12 cellular contexts compared by ENCODE assay signal in genomic region chr7:27158436-27159277, GRCh38. TPM values are rescaled to one million over a fixed set of nuclear protein-coding genes. Genes with fewer than 3 reads are reported as not detected.
DNase-seq lines count a peak whose midpoint lies in the region; ATAC-seq, FAIRE-seq and TF ChIP-seq lines count a peak whose summit lies in the region.
"Had no signal": no experiment of that assay in that cellular context is flagged by ENCODE, and none has a peak within 500 bp of the region (broad histone marks: within the 10 kb centered on the region; RNA-seq: fewer than 3 reads in every experiment).

No MANE protein-coding gene starts in this region.

- dilution Hi-C loops in keratinocyte (cut with MboI; ENCODE audit: extremely low pct_ligation_motif_present, low sequenced_read_pairs), result no loop called here

- H4K20me1 ChIP-seq in keratinocyte (ENCODE audit: control insufficient read depth, extremely low read depth, insufficient read depth, low read length), result no peaks in the 10 kb centered on the region

- ATAC-seq in activated CD4-positive, alpha-beta T cell treated with anti-CD3 and anti-CD28 coated beads for 36 hours, result no peak
- ATAC-seq in HG03175 (IDR thresholded peaks at IDR 0.05; ENCODE audit: unreplicated experiment) (no peak), GM18870 (IDR thresholded peaks at IDR 0.05; ENCODE audit: unreplicated experiment) (no peak)

- peak overlapping the region; percentile 4 for H3K4me3 Mint-ChIP-seq in activated CD4-positive, alpha-beta T cell treated with anti-CD3 and anti-CD28 coated beads for 36 hours

- no peaks in the 10 kb centered on the region for H3K9me1 ChIP-seq in keratinocyte (ENCODE audit: control insufficient read depth, extremely low read depth, insufficient read depth, low read length)

- H2AFZ ChIP-seq in keratinocyte (ENCODE audit: control insufficient read depth, low read length), result peak overlapping the region; percentile 87

- peak overlapping the region; percentile 98 for H3K4me2 ChIP-seq in keratinocyte (ENCODE audit: control insufficient read depth, extremely low read depth, insufficient read depth, low read depth, low read length)

- H3K4me1 Mint-ChIP-seq in activated CD4-positive, alpha-beta T cell treated with anti-CD3 and anti-CD28 coated beads for 36 hours, result peaks cover 29% of the 10 kb centered on the region

- no peak for FAIRE-seq in keratinocyte (lab: Jason Lieb, UNC)

- peak overlapping the region; percentile 55 to 94 (median 80) for H3K4me3 ChIP-seq in keratinocyte (ENCODE audit: control insufficient read depth in 2 of 3, extremely low read depth in 1 of 3, insufficient read depth in 2 of 3, low read depth in 1 of 3, low read length in 3 of 3)
- no peak overlapping the region for H3K4me3 ChIP-seq in sigmoid colon
- H3K4me3 ChIP-seq: skin epidermis had no signal

- peaks cover 62% of the 10 kb centered on the region for H3K4me1 ChIP-seq in keratinocyte (ENCODE audit: control insufficient read depth, extremely low read depth, insufficient read depth, low read length)
- peaks cover 0 to 58% (median 49%) of the 10 kb centered on the region in 4 donors for H3K4me1 ChIP-seq in sigmoid colon

- CTCF ChIA-PET in activated CD4-positive, alpha-beta T cell treated with anti-CD3 and anti-CD28 coated beads for 36 hours (lab: Charles Lee), result interaction anchor here (0.8 to 1.7 kb wide), 11 partner anchors 8 to 1307 kb away, joined by 3 to 6 read pairs (median 5); no protein-coding TSS in a partner anchor
- CTCF ChIA-PET in RWPE1 (lab: Yijun Ruan, JAX), result interaction anchor here (0.7 to 1.3 kb wide), 4 partner anchors 8 to 75 kb away, joined by 3 to 4 read pairs (median 3); no protein-coding TSS in a partner anchor

- no peaks in the 10 kb centered on the region for H3K9me3 Mint-ChIP-seq in activated CD4-positive, alpha-beta T cell treated with anti-CD3 and anti-CD28 coated beads for 36 hours (ENCODE audit: low read depth)

- peak overlapping the region; percentile 19; the same call in 1 of the 2 replicates for H3K27ac ChIP-seq in RWPE1
- peak overlapping the region; percentile 87 for H3K27ac ChIP-seq in keratinocyte (ENCODE audit: control insufficient read depth, insufficient read depth, low read length)
- H3K27ac ChIP-seq in sigmoid colon, result no peak overlapping the region

- intact Hi-C loops in activated CD4-positive, alpha-beta T cell treated with anti-CD3 and anti-CD28 coated beads for 36 hours (cut with DNase I, micrococcal nuclease), result loop anchor here (2.0 to 5.0 kb wide), 2 partner anchors 40 to 61 kb away; partner anchors contain the start of gene HOXA1 (in 1 of the 2)
- intact Hi-C loops in sigmoid colon (cut with DNase I), result loop anchor here (5.0 kb wide), 2 partner anchors 301 to 1206 kb away; no protein-coding TSS in a partner anchor

- H3K27me3 Mint-ChIP-seq in activated CD4-positive, alpha-beta T cell treated with anti-CD3 and anti-CD28 coated beads for 36 hours, result peaks cover 78% of the 10 kb centered on the region

- H3K9ac ChIP-seq in keratinocyte (ENCODE audit: control insufficient read depth, extremely low read depth, insufficient read depth, low read length), result peak overlapping the region; percentile 90

- TF ChIP-seq EP300 in sigmoid colon (IDR thresholded peaks at IDR 0.05), result no peak

- no peak for TF ChIP-seq POLR2A in sigmoid colon (IDR thresholded peaks at IDR 0.05)

- H3K79me2 ChIP-seq in keratinocyte (ENCODE audit: control insufficient read depth, insufficient read depth, low read length), result peaks cover 48% of the 10 kb centered on the region

- no peak for TF ChIP-seq CTCF in RWPE1 (conservative IDR thresholded peaks at IDR 0.05; ENCODE audit: low read depth)
- TF ChIP-seq CTCF in keratinocyte (optimal IDR thresholded peaks at IDR 0.05 in 1 of 3, IDR thresholded peaks at IDR 0.05 in 1 of 3, conservative IDR thresholded peaks at IDR 0.05 in 1 of 3; ENCODE audit: extremely low read depth in 1 of 3, insufficient read depth in 2 of 3, low read length in 3 of 3), result no peak
- no peak for TF ChIP-seq CTCF in sigmoid colon (IDR thresholded peaks at IDR 0.05)

- no peak for DNase-seq in activated CD4-positive, alpha-beta T cell treated with anti-CD3 and anti-CD28 coated beads for 36 hours
- DNase-seq in activated CD4-positive, alpha-beta T cell treated with anti-CD3 and anti-CD28 coated beads, Interleukin-2, amount 50 U/mL, for 4 hours, result no peak
- DNase-seq in RWPE1 (ENCODE audit: low spot score) (no peak), keratinocyte (ENCODE audit: low read depth, low spot score) (no peak), sigmoid colon (peak; percentile 64), HUDEP-2 (lab: John Stamatoyannopoulos, UW; ENCODE audit: unreplicated experiment in 76 of 76) (no peak)
- DNase-seq: mesendoderm, NCI-H2029 treated with DMSO at 0.1 percent for 48 hours had no signal

- H3K27me3 ChIP-seq in keratinocyte (ENCODE audit: control insufficient read depth, extremely low read depth, insufficient read depth, low read length), result no peaks in the 10 kb centered on the region
- no peaks in the 10 kb centered on the region for H3K27me3 ChIP-seq in sigmoid colon

- H3K36me3 ChIP-seq in keratinocyte (ENCODE audit: control insufficient read depth in 2 of 2, extremely low read depth in 1 of 2, insufficient read depth in 2 of 2, low read length in 2 of 2) (peaks cover 2 to 4% of the 10 kb centered on the region in 2 experiments), sigmoid colon (no peaks in the 10 kb centered on the region)

- H3K36me3 Mint-ChIP-seq in activated CD4-positive, alpha-beta T cell treated with anti-CD3 and anti-CD28 coated beads for 36 hours (ENCODE audit: low read depth), result no peaks in the 10 kb centered on the region

- no peaks in the 10 kb centered on the region for H3K9me3 ChIP-seq in keratinocyte (ENCODE audit: control insufficient read depth, low read depth, low read length)
- H3K9me3 ChIP-seq in sigmoid colon, result no peaks in the 10 kb centered on the region

- POLR2A ChIA-PET in activated CD4-positive, alpha-beta T cell treated with anti-CD3 and anti-CD28 coated beads for 36 hours (lab: Charles Lee), result no interaction called here
- POLR2A ChIA-PET in RWPE1 (lab: Yijun Ruan, JAX; ENCODE audit: low non-redundant PET), result no interaction called here

- 11 to 35% methylated on average over 35 of the region's 35 CpGs for WGBS in sigmoid colon, 2 donors

- H3K27ac Mint-ChIP-seq in activated CD4-positive, alpha-beta T cell treated with anti-CD3 and anti-CD28 coated beads for 36 hours, result no peak overlapping the region

RNA-seq across cellular contexts. Expression of gene HOXA7, which starts 2.2 kb away (rescaled TPM):
- total RNA-seq in activated CD4-positive, alpha-beta T cell treated with anti-CD3 and anti-CD28 coated beads for 36 hours, result not detected
- polyA plus RNA-seq in keratinocyte, result 3.8 to 13.5 TPM (median 8.1 TPM) in 3 replicates
- polyA plus RNA-seq in keratinocyte (2011; ENCODE audit: low read depth), result 4.9 TPM
- polyA plus RNA-seq in keratinocyte (2011; cell fraction: cytosol; rRNA removed), result 7.4 and 9.8 TPM in 2 replicates
- 5.2 and 6.0 TPM in 2 replicates for polyA plus RNA-seq in keratinocyte (2011; cell fraction: nucleus; rRNA removed)
- polyA plus RNA-seq in keratinocyte (2012; ENCODE audit: low replicate concordance), result 3.9 and 14.3 TPM in 2 replicates
- polyA minus RNA-seq in keratinocyte, result 4.5 to 4.9 TPM (median 4.8 TPM) in 3 replicates
- 11.9 TPM for polyA minus RNA-seq in keratinocyte (2011; cell fraction: cytosol; rRNA and poly(A)+ RNA removed)
- polyA minus RNA-seq in keratinocyte (2011; cell fraction: nucleus; rRNA and poly(A)+ RNA removed), result 2.0 and 2.3 TPM in 2 replicates
- total RNA-seq in sigmoid colon, result 1 to 10 TPM; 4.7 to 9.1 (median 7.3) TPM
- 10 to 100 TPM; 18.0 to 23.9 (median 18.0) TPM for polyA plus RNA-seq in sigmoid colon

RNA-seq across cellular contexts. Expression of gene HOXA3, which starts 6.3 kb away (rescaled TPM):
- total RNA-seq in activated CD4-positive, alpha-beta T cell treated with anti-CD3 and anti-CD28 coated beads for 36 hours, result not detected
- polyA plus RNA-seq in keratinocyte (0.17 to 0.84 TPM (median 0.58 TPM) in 3 replicates), sigmoid colon (10 to 100 TPM in 2 of 3 donors, 1 to 10 TPM in 1; 3.9 to 15.6 (median 10.3) TPM)
- polyA plus RNA-seq in keratinocyte (2011; ENCODE audit: low read depth), result 0.87 TPM
- 0.55 and 0.95 TPM in 2 replicates for polyA plus RNA-seq in keratinocyte (2011; cell fraction: cytosol; rRNA removed)
- 1.2 and 2.0 TPM in 2 replicates for polyA plus RNA-seq in keratinocyte (2011; cell fraction: nucleus; rRNA removed)
- 1.1 and 3.2 TPM in 2 replicates for polyA plus RNA-seq in keratinocyte (2012; ENCODE audit: low replicate concordance)
- polyA minus RNA-seq in keratinocyte, result 0.22 to 1.2 TPM in 2 of 3 replicates, not detected in the other
- 1.9 TPM for polyA minus RNA-seq in keratinocyte (2011; cell fraction: cytosol; rRNA and poly(A)+ RNA removed)
- 0.54 and 1.2 TPM in 2 replicates for polyA minus RNA-seq in keratinocyte (2011; cell fraction: nucleus; rRNA and poly(A)+ RNA removed)
- total RNA-seq in sigmoid colon, result 10 to 100 TPM in 2 of 4 donors, 1 to 10 TPM in 2; 4.9 to 20.8 (median 12.0) TPM
- total RNA-seq: A673 had no signal

RNA-seq across cellular contexts. Expression of gene HOXA9, which starts 6.7 kb away (rescaled TPM):
- not detected for total RNA-seq in activated CD4-positive, alpha-beta T cell treated with anti-CD3 and anti-CD28 coated beads for 36 hours
- polyA plus RNA-seq in keratinocyte (9.0 to 40.5 TPM (median 28.1 TPM) in 3 replicates), sigmoid colon (10 to 100 TPM; 21.4 to 22.4 (median 21.6) TPM)
- polyA plus RNA-seq in keratinocyte (2011; ENCODE audit: low read depth), result 76.1 TPM
- 20.4 and 23.2 TPM in 2 replicates for polyA plus RNA-seq in keratinocyte (2011; cell fraction: cytosol; rRNA removed)
- 22.3 and 31.4 TPM in 2 replicates for polyA plus RNA-seq in keratinocyte (2011; cell fraction: nucleus; rRNA removed)
- polyA plus RNA-seq in keratinocyte (2012; ENCODE audit: low replicate concordance), result 21.1 and 27.0 TPM in 2 replicates
- polyA minus RNA-seq in keratinocyte, result 1.5 to 5.7 TPM (median 4.0 TPM) in 3 replicates
- 9.4 TPM for polyA minus RNA-seq in keratinocyte (2011; cell fraction: cytosol; rRNA and poly(A)+ RNA removed)
- 2.2 and 3.8 TPM in 2 replicates for polyA minus RNA-seq in keratinocyte (2011; cell fraction: nucleus; rRNA and poly(A)+ RNA removed)
- 10 to 100 TPM; 13.0 to 35.7 (median 18.2) TPM for total RNA-seq in sigmoid colon
- total RNA-seq: A673 had no signal

RNA-seq across cellular contexts. Expression of gene HOXA6, which starts 11.1 kb away (rescaled TPM):
- not detected for total RNA-seq in activated CD4-positive, alpha-beta T cell treated with anti-CD3 and anti-CD28 coated beads for 36 hours
- polyA plus RNA-seq in keratinocyte (0.52 to 0.72 TPM (median 0.54 TPM) in 3 replicates), sigmoid colon (1 to 10 TPM in 2 of 3 donors, not detected in 1; 1.6 to 8.1 TPM)
- polyA plus RNA-seq in keratinocyte (2011; ENCODE audit: low read depth), result not detected
- polyA plus RNA-seq in keratinocyte (2011; cell fraction: cytosol; rRNA removed), result 0.26 and 0.68 TPM in 2 replicates
- polyA plus RNA-seq in keratinocyte (2011; cell fraction: nucleus; rRNA removed), result 1.8 and 2.5 TPM in 2 replicates
- polyA plus RNA-seq in keratinocyte (2012; ENCODE audit: low replicate concordance), result 0.44 and 1.4 TPM in 2 replicates
- polyA minus RNA-seq in keratinocyte, result 0.59 to 2.3 TPM (median 1.1 TPM) in 3 replicates
- polyA minus RNA-seq in keratinocyte (2011; cell fraction: cytosol; rRNA and poly(A)+ RNA removed), result not detected
- 2.7 and 3.6 TPM in 2 replicates for polyA minus RNA-seq in keratinocyte (2011; cell fraction: nucleus; rRNA and poly(A)+ RNA removed)
- 1 to 10 TPM; 4.2 to 10.0 (median 4.5) TPM for total RNA-seq in sigmoid colon
- total RNA-seq: A673 had no signal

RNA-seq across cellular contexts. Expression of gene HOXA5, which starts 15.2 kb away (rescaled TPM):
- not detected for total RNA-seq in activated CD4-positive, alpha-beta T cell treated with anti-CD3 and anti-CD28 coated beads for 36 hours
- polyA plus RNA-seq in keratinocyte, result 3.3 to 7.1 TPM (median 4.5 TPM) in 3 replicates
- 6.8 TPM for polyA plus RNA-seq in keratinocyte (2011; ENCODE audit: low read depth)
- polyA plus RNA-seq in keratinocyte (2011; cell fraction: cytosol; rRNA removed), result 3.1 and 4.3 TPM in 2 replicates
- 9.4 and 10.0 TPM in 2 replicates for polyA plus RNA-seq in keratinocyte (2011; cell fraction: nucleus; rRNA removed)
- polyA plus RNA-seq in keratinocyte (2012; ENCODE audit: low replicate concordance), result 3.2 and 5.0 TPM in 2 replicates
- polyA minus RNA-seq in keratinocyte, result 2.3 to 4.3 TPM (median 2.7 TPM) in 3 replicates
- polyA minus RNA-seq in keratinocyte (2011; cell fraction: cytosol; rRNA and poly(A)+ RNA removed), result 4.4 TPM
- polyA minus RNA-seq in keratinocyte (2011; cell fraction: nucleus; rRNA and poly(A)+ RNA removed), result 5.0 and 5.5 TPM in 2 replicates
- total RNA-seq in sigmoid colon, result 10 to 100 TPM in 3 of 4 donors, 1 to 10 TPM in 1; 9.2 to 12.2 (median 11.2) TPM
- polyA plus RNA-seq in sigmoid colon, result 10 to 100 TPM in 1 of 3 donors, 1 to 10 TPM in 2; 3.2 to 14.3 (median 7.8) TPM
- total RNA-seq: A673 had no signal

Comparison
In these comparisons a context has a peak if more than half of its experiments do, and no peak if none do; other contexts are left out.
1. H3K27ac ChIP-seq: peak in RWPE1 (single experiment) and keratinocyte (single experiment); none in sigmoid colon (0 of 4).
2. H3K4me3 ChIP-seq: peak in keratinocyte (3 of 3); none in sigmoid colon (0 of 4).
3. RNA of gene HOXA7, which starts 2.2 kb away (total RNA-seq): 4.7 to 9.1 TPM in sigmoid colon; not detected in activated CD4-positive, alpha-beta T cell treated with anti-CD3 and anti-CD28 coated beads for 36 hours; every median in the first group is over 4 times any median in the second.
4. RNA of gene HOXA3, which starts 6.3 kb away (total RNA-seq): 4.9 to 20.8 TPM in sigmoid colon; not detected in activated CD4-positive, alpha-beta T cell treated with anti-CD3 and anti-CD28 coated beads for 36 hours; every median in the first group is over 4 times any median in the second.
5. RNA of gene HOXA9, which starts 6.7 kb away (total RNA-seq): 13.0 to 35.7 TPM in sigmoid colon; not detected in activated CD4-positive, alpha-beta T cell treated with anti-CD3 and anti-CD28 coated beads for 36 hours; every median in the first group is over 10 times any median in the second.